ENCODE assay signal across 3 cellular contexts in the genomic region with DNA sequence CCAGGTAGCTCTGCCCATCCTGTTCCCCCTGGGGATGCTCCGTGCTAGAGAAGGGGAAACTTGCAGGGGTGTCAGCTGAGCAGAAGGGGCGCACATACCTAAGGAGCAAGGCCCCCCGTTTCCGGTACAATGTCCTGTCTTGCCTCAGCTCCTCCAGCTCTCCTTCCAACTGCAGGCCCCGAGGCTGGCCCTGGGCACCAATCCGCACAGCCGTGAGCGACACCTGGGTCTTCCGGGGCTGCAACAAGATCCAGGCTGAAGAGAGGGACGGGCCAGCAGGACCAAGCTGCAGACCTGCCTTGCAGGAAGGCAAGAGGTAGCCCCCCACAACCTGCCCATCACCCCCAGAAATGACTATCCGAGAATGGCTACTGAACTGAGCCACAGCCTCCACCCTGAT.
"Had no signal": no experiment of that assay in that cellular context is flagged by ENCODE, and none has a peak within 500 bp of the region (broad histone marks: within the 10 kb centered on the region; RNA-seq: fewer than 3 reads in every experiment).

No MANE protein-coding gene starts in this region.

- H3K4me3 ChIP-seq: GM12878 had no signal

- ATAC-seq: GM12878 had no signal

- DNase-seq: GDM1, GF-D8 had no signal
